ENCODE assay signal across 12 cellular contexts in the genomic region with DNA sequence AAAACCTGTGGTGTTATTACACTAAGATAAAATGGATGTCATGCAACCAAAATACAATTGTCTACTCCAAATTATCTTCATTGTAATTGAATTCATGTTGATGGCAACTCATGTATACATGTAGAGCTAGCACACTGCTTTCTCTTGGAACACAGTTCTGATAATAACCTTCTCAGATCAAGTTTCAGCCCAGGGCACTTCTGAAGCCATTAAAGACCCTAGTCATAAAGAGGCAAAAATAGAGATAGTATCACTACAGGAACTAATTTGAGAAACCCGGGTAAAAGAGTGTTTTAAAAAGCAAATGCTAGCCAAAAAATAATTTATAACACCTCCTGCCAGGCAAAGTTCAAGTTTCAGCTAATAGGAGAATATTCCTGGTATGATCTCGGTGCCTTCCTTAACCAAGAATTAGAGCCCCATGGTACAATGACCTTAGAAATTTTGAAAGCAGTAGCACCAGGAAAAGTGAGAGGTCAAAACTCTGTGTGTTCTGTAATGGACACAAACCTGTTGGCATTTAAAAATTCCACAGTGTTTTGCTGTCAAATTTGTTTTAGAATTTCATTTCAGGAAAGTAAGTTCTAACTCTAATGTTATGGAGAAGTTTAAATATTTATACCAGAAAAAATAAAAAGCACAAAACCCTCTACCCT.
A peak's percentile ranks its signal among the peaks of the same experiment; 100 is the strongest.
DNase-seq lines count a peak whose midpoint lies in the region; ATAC-seq and TF ChIP-seq lines count a peak whose summit lies in the region.
"Had no signal": no experiment of that assay in that cellular context is flagged by ENCODE, and none has a peak within 500 bp of the region (broad histone marks: within the 10 kb centered on the region; RNA-seq: fewer than 3 reads in every experiment).

No MANE protein-coding gene starts in this region.

- peak; percentile 56 for DNase-seq in DMS79 (lab: John Stamatoyannopoulos, UW)
- DNase-seq in NCI-H69 (lab: John Stamatoyannopoulos, UW), result peak; percentile 89
- DNase-seq in foreskin keratinocyte, result no peak
- DNase-seq in sciatic nerve (ENCODE audit: low spot score), result no peak
- DNase-seq in MV-4-11 (lab: John Stamatoyannopoulos, UW), result no peak
- no peak for DNase-seq in NCI-H774 (lab: John Stamatoyannopoulos, UW)
- no peak for DNase-seq in HT-29 (ENCODE audit: low spot score)
- no peak for DNase-seq in T1000 (lab: John Stamatoyannopoulos, UW)
- DNase-seq: activated CD4-positive, alpha-beta memory T cell treated with anti-CD3 and anti-CD28 coated beads for 36 hours; activated naive CD4-positive, alpha-beta T cell; T-helper 17 cell had no signal

- intact Hi-C loops in sciatic nerve (cut with DNase I), result no loop called here

- no peak for TF ChIP-seq CTCF in foreskin keratinocyte (conservative IDR thresholded peaks at IDR 0.05)

- H3K27ac ChIP-seq in foreskin keratinocyte, result peak overlapping the region; percentile 74
- H3K27ac ChIP-seq: BLaER1 had no signal

- H3K27me3 ChIP-seq in foreskin keratinocyte, result no peaks in the 10 kb centered on the region
- H3K27me3 ChIP-seq: BLaER1 had no signal

- peaks cover 66% of the 10 kb centered on the region for H3K4me1 ChIP-seq in foreskin keratinocyte
- H3K4me1 ChIP-seq: BLaER1 had no signal

- ATAC-seq in foreskin keratinocyte (no peak), sciatic nerve (peak; percentile 48)
- ATAC-seq: T-helper 17 cell had no signal

Comparison
In these comparisons a context has a peak if more than half of its experiments do, and no peak if none do; other contexts are left out.
1. DNase-seq: peak in DMS79 (single experiment) and NCI-H69 (single experiment); none in foreskin keratinocyte (0 of 2), sciatic nerve (single experiment), MV-4-11 (single experiment), NCI-H774 (single experiment), HT-29 (single experiment) and T1000 (single experiment).